In genomic region chr6:169093121-169093723, GRCh38 we compare ENCODE assay signal across 26 cellular contexts.
DNase-seq lines count a peak whose midpoint lies in the region; ATAC-seq, FAIRE-seq and TF ChIP-seq lines count a peak whose summit lies in the region.
"Had no signal": no experiment of that assay in that cellular context is flagged by ENCODE, and none has a peak within 500 bp of the region (broad histone marks: within the 10 kb centered on the region; RNA-seq: fewer than 3 reads in every experiment).

No MANE protein-coding gene starts in this region.

- H3K4me1 ChIP-seq in breast epithelium, result no peaks in the 10 kb centered on the region
- H3K4me1 ChIP-seq in mammary epithelial cell (ENCODE audit: insufficient read depth, low read length), result no peaks in the 10 kb centered on the region
- H3K4me1 ChIP-seq in H1 (replicated peaks in 1 of 4; ENCODE audit: control insufficient read depth in 3 of 4, insufficient read depth in 4 of 4, low read length in 3 of 4), result peaks cover 0 to 4% (median 2%) of the 10 kb centered on the region in 4 experiments; a peak in 2 of 7 replicates

- no peaks in the 10 kb centered on the region for H3K79me1 ChIP-seq in H1 (ENCODE audit: low read depth, low read length)

- no peak for ATAC-seq in HG02885 (IDR thresholded peaks at IDR 0.05; ENCODE audit: poor library complexity, unreplicated experiment)
- ATAC-seq in activated T-helper 17 cell treated with anti-CD3 and anti-CD28 coated beads, Interleukin-2, amount 50 U/mL, for 72 hours (replicated peaks), result no peak
- ATAC-seq: GM12878, K562 had no signal

- FAIRE-seq in H1 (lab: Jason Lieb, UNC), result no peak
- FAIRE-seq: D721Med, GM12878, H54, K562, RCC 7860 had no signal

- POLR2A ChIA-PET in H1 (lab: Charles Lee; ENCODE audit: partially characterized antibody), result no interaction called here

- no peak overlapping the region for H2BK15ac ChIP-seq in H1 (ENCODE audit: low read length)

- H2BK12ac ChIP-seq in H1 (ENCODE audit: low read depth, low read length), result no peak overlapping the region

- H2BK20ac ChIP-seq in H1 (ENCODE audit: low read length), result no peak overlapping the region

- TF ChIP-seq EP300 in H1 (IDR thresholded peaks at IDR 0.05; ENCODE audit: borderline replicate concordance in 1 of 2, low read depth in 2 of 2, low read length in 2 of 2), result no peak

- no peak overlapping the region for H3K4me3 Mint-ChIP-seq in nephron
- no peak overlapping the region for H3K4me3 Mint-ChIP-seq in activated T-helper 17 cell treated with anti-CD3 and anti-CD28 coated beads, Interleukin-2, amount 50 U/mL, for 72 hours
- H3K4me3 Mint-ChIP-seq: CD4-positive, alpha-beta T cell had no signal

- H2AFZ ChIP-seq in mammary epithelial cell (ENCODE audit: low read depth, low read length), result no peak overlapping the region
- no peak overlapping the region for H2AFZ ChIP-seq in H1 (ENCODE audit: low read length)

- H4K20me1 ChIP-seq in mammary epithelial cell (ENCODE audit: insufficient read depth, low read length), result no peaks in the 10 kb centered on the region
- H4K20me1 ChIP-seq in H1 (replicated peaks in 1 of 2; ENCODE audit: control insufficient read depth in 1 of 2, insufficient read depth in 2 of 2, low read length in 2 of 2), result no peaks in the 10 kb centered on the region
- H4K20me1 ChIP-seq: BLaER1 treated with 17β-estradiol and CSF1 and Interleukin-3, amounts not matched to agents 10 nM and 100 nM had no signal

- H3K23ac ChIP-seq in H1 (ENCODE audit: insufficient read length), result no peak overlapping the region

- DNase-seq in breast epithelium (ENCODE audit: low spot score in 2 of 2) (no peak), mammary epithelial cell (no peak), H1 (ENCODE audit: low read depth in 1 of 2, low spot score in 2 of 2) (no peak), G401 (ENCODE audit: low spot score) (no peak)
- DNase-seq: 8988T; ACHN; CD4-positive, alpha-beta T cell; GDM1; Kasumi-1; NCI-H1436; NCI-H187; NCI-H2081 treated with DMSO at 0.1 percent for 48 hours; NCI-H2171; NCI-H226; NCI-H524; NCI-H748 treated with DMSO at 0.1 percent for 48 hours; SK-N-SH had no signal

- WGBS in mammary epithelial cell (ENCODE audit: low coverage, missing lambda C conversion rate), result 67% methylated on average over 10 of the region's 11 CpGs
- 91% methylated on average over 11 of the region's 11 CpGs; no CpG with 5 or more reads in 1 of the 2 experiments for WGBS in H1 (ENCODE audit: extremely low coverage in 1 of 2, insufficient coverage in 1 of 2, insufficient read length in 1 of 2, insufficient replicate concordance in 2 of 2, low coverage in 1 of 2, low lambda C conversion rate in 2 of 2, missing lambda C conversion rate in 1 of 2), 2 experiments

- no peak overlapping the region for H3K9ac ChIP-seq in mammary epithelial cell (ENCODE audit: insufficient read depth, low read length)
- H3K9ac ChIP-seq in H1 (replicated peaks in 1 of 4; ENCODE audit: extremely low read depth in 1 of 4, low read depth in 3 of 4, low read length in 3 of 4), result no peak overlapping the region
- H3K9ac ChIP-seq: BLaER1 treated with 17β-estradiol and CSF1 and Interleukin-3, amounts not matched to agents 10 nM and 100 nM; SK-N-SH had no signal

- H3K4me3 ChIP-seq in breast epithelium (peak overlapping the region in 1 of 3 donors; percentile 15), mammary epithelial cell (replicated peaks in 1 of 3; ENCODE audit: insufficient read depth in 1 of 3, low read depth in 2 of 3, low read length in 3 of 3) (no peak overlapping the region), H1 (ENCODE audit: extremely low read depth in 1 of 4, insufficient read depth in 2 of 4, low read depth in 3 of 4, low read length in 4 of 4) (no peak overlapping the region)
- H3K4me3 ChIP-seq: BLaER1 treated with 17β-estradiol and CSF1 and Interleukin-3, amounts not matched to agents 10 nM and 100 nM; GM12878; K562 had no signal

- H3K27me3 Mint-ChIP-seq in nephron (ENCODE audit: low read depth), result peaks cover 6% of the 10 kb centered on the region
- peaks cover 21% of the 10 kb centered on the region for H3K27me3 Mint-ChIP-seq in activated T-helper 17 cell treated with anti-CD3 and anti-CD28 coated beads, Interleukin-2, amount 50 U/mL, for 72 hours

- CTCF ChIA-PET in mammary epithelial cell (lab: Charles Lee; ENCODE audit: low non-redundant PET) (no interaction called here), H1 (lab: Charles Lee; ENCODE audit: partially characterized antibody) (interaction anchor here (1.4 kb wide), 1 partner anchor 9 kb away, joined by 5 read pairs; no protein-coding TSS in a partner anchor)

- H4K8ac ChIP-seq in H1 (ENCODE audit: extremely low read depth, insufficient read depth, low read length), result no peak overlapping the region

- H3K79me2 ChIP-seq in mammary epithelial cell (ENCODE audit: insufficient read depth, low read length) (no peaks in the 10 kb centered on the region), H1 (ENCODE audit: control insufficient read depth in 1 of 2, insufficient read depth in 2 of 2, low read length in 2 of 2) (no peaks in the 10 kb centered on the region)

- no peak overlapping the region for H4K91ac ChIP-seq in H1 (replicated peaks; ENCODE audit: insufficient read length, low read length)

- no peak overlapping the region for H3K56ac ChIP-seq in H1 (replicated peaks; ENCODE audit: insufficient read length, low read depth, low read length)

- TF ChIP-seq CTCF in breast epithelium (IDR thresholded peaks at IDR 0.05) (no peak), mammary epithelial cell (conservative IDR thresholded peaks at IDR 0.05 in 1 of 2, IDR thresholded peaks at IDR 0.05 in 1 of 2; ENCODE audit: extremely low read depth in 1 of 2, insufficient read depth in 1 of 2, low read depth in 1 of 2, low read length in 2 of 2) (no peak), H1 (IDR thresholded peaks at IDR 0.05; ENCODE audit: control extremely low read depth in 1 of 3, insufficient read depth in 1 of 3, low read depth in 1 of 3, low read length in 3 of 3) (no peak), nephron (IDR thresholded peaks at IDR 0.05; ENCODE audit: unreplicated experiment in 3 of 3) (no peak)

- peaks cover 32% of the 10 kb centered on the region for H3K4me1 Mint-ChIP-seq in nephron
- H3K4me1 Mint-ChIP-seq in activated T-helper 17 cell treated with anti-CD3 and anti-CD28 coated beads, Interleukin-2, amount 50 U/mL, for 72 hours, result no peaks in the 10 kb centered on the region

- H3K18ac ChIP-seq in H1 (ENCODE audit: extremely low read depth, low read length), result no peak overlapping the region

- intact Hi-C loops in breast epithelium (cut with DNase I; ENCODE audit: low total_unique reads), result no loop called here
- intact Hi-C loops in mammary epithelial cell (cut with micrococcal nuclease), result no loop called here

- H2BK120ac ChIP-seq in H1 (replicated peaks; ENCODE audit: low read depth, low read length), result no peak overlapping the region

- H3K27ac ChIP-seq in breast epithelium (peak overlapping the region; percentile 8 to 58), mammary epithelial cell (ENCODE audit: insufficient read depth, low read depth, low read length) (no peak overlapping the region), H1 (ENCODE audit: low read depth, low read length) (no peak overlapping the region)
- H3K27ac ChIP-seq: BLaER1 treated with 17β-estradiol and CSF1 and Interleukin-3, amounts not matched to agents 10 nM and 100 nM had no signal

- H3K36me3 Mint-ChIP-seq in nephron (ENCODE audit: low read depth), result peaks cover 6% of the 10 kb centered on the region
- no peaks in the 10 kb centered on the region for H3K36me3 Mint-ChIP-seq in activated T-helper 17 cell treated with anti-CD3 and anti-CD28 coated beads, Interleukin-2, amount 50 U/mL, for 72 hours (ENCODE audit: low read depth)

- peak overlapping the region in 2 of 3 experiments; percentile 70 to 81 for H3K27ac Mint-ChIP-seq in nephron
- H3K27ac Mint-ChIP-seq in activated T-helper 17 cell treated with anti-CD3 and anti-CD28 coated beads, Interleukin-2, amount 50 U/mL, for 72 hours, result no peak overlapping the region
- H3K27ac Mint-ChIP-seq: CD4-positive, alpha-beta T cell had no signal

- H3K4ac ChIP-seq in H1 (replicated peaks; ENCODE audit: insufficient read length, low read depth, low read length), result no peak overlapping the region

- no TSS peak for BruUV-seq in mammary epithelial cell (replicated peaks; lab: Mats Ljungman, UMichigan)

- no peak for TF ChIP-seq RAD21 in H1 (IDR thresholded peaks at IDR 0.05 in 1 of 2, conservative IDR thresholded peaks at IDR 0.05 in 1 of 2; ENCODE audit: low read depth in 2 of 2, low read length in 2 of 2)

- no peak overlapping the region for H4K5ac ChIP-seq in H1 (ENCODE audit: insufficient read length, low read depth, low read length)

- in situ Hi-C loops in mammary epithelial cell (cut with MboI; ENCODE audit: low sequenced_read_pairs in 2 of 2), result no loop called here
- in situ Hi-C loops in G401 (cut with HindIII; ENCODE audit: low sequenced_read_pairs), result no loop called here

- H2AK5ac ChIP-seq in H1 (ENCODE audit: low read depth, low read length), result no peak overlapping the region

- dilution Hi-C loops in mammary epithelial cell (cut with HindIII; ENCODE audit: low sequenced_read_pairs), result no loop called here

- H3K36me3 ChIP-seq in breast epithelium (no peaks in the 10 kb centered on the region), mammary epithelial cell (ENCODE audit: insufficient read depth, low read length) (no peaks in the 10 kb centered on the region), H1 (ENCODE audit: control insufficient read depth in 2 of 4, insufficient read depth in 4 of 4, low read length in 3 of 4) (no peaks in the 10 kb centered on the region; a peak in 2 of 8 replicates)

- TF ChIP-seq POLR2A in breast epithelium (IDR thresholded peaks at IDR 0.05), result no peak
- TF ChIP-seq POLR2A in H1 (IDR thresholded peaks at IDR 0.05; ENCODE audit: control extremely low read depth in 1 of 2, low read depth in 2 of 2, low read length in 2 of 2), result no peak

- H3K27me3 ChIP-seq in breast epithelium (no peaks in the 10 kb centered on the region), mammary epithelial cell (ENCODE audit: insufficient read depth, low read length) (no peaks in the 10 kb centered on the region), H1 (replicated peaks in 1 of 4; ENCODE audit: control insufficient read depth in 3 of 4, extremely low read depth in 1 of 4, insufficient read depth in 3 of 4, low read length in 3 of 4) (no peaks in the 10 kb centered on the region)
- H3K27me3 ChIP-seq: BLaER1 treated with 17β-estradiol and CSF1 and Interleukin-3, amounts not matched to agents 10 nM and 100 nM had no signal

- no peak overlapping the region for H2BK5ac ChIP-seq in H1 (ENCODE audit: low read depth, low read length)

- H3K4me2 ChIP-seq in mammary epithelial cell (ENCODE audit: insufficient read depth, low read depth, low read length), result no peak overlapping the region
- H3K4me2 ChIP-seq in H1 (ENCODE audit: insufficient read depth in 1 of 2, low read depth in 2 of 2, low read length in 2 of 2), result no peak overlapping the region
- H3K4me2 ChIP-seq: BLaER1 treated with 17β-estradiol and CSF1 and Interleukin-3, amounts not matched to agents 10 nM and 100 nM; SK-N-SH had no signal

- H3K9me3 Mint-ChIP-seq in nephron, result peaks cover 33% of the 10 kb centered on the region
- H3K9me3 Mint-ChIP-seq in activated T-helper 17 cell treated with anti-CD3 and anti-CD28 coated beads, Interleukin-2, amount 50 U/mL, for 72 hours, result peaks cover 12% of the 10 kb centered on the region

- H3K14ac ChIP-seq in H1 (ENCODE audit: insufficient read length), result no peak overlapping the region

- no peaks in the 10 kb centered on the region for H3K23me2 ChIP-seq in H1 (ENCODE audit: low read depth, low read length)

- H3K9me3 ChIP-seq in breast epithelium, result peaks cover 8 to 18% of the 10 kb centered on the region in 2 donors
- peaks cover 13% of the 10 kb centered on the region for H3K9me3 ChIP-seq in mammary epithelial cell (replicated peaks; ENCODE audit: insufficient read depth, low read length)
- H3K9me3 ChIP-seq in H1 (ENCODE audit: insufficient read depth in 2 of 2, low read depth in 1 of 2, low read length in 1 of 2), result peaks cover 35 to 38% of the 10 kb centered on the region in 2 experiments

Comparison
In these comparisons a context has a peak if more than half of its experiments do, and no peak if none do; other contexts are left out.
1. H3K27ac ChIP-seq: peak in breast epithelium (2 of 2); none in mammary epithelial cell (single experiment) and H1 (single experiment).